In the genomic region with DNA sequence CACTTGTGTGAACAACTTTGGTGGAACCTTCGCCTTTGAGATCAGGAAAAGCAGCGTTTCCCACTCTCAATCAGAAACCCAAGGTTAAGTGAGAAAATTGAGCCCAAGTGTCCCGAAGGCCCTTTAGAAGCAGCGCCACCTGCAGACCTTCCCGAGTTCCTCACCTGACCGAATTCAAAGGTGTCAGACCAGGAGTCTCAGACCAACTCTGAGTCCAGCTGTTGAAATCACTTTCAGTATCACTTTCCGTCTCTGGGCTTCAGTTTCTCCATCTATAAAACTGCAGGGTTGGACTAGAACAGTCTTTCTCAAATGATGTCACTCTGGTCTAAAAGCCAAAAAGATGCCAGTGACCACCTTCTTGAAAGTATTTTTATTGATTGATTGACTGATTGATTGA, we compare ENCODE assay signal across 8 cellular contexts. TPM values are rescaled to one million over a fixed set of nuclear protein-coding genes. Genes with fewer than 3 reads are reported as not detected.
DNase-seq lines count a peak whose midpoint lies in the region; ATAC-seq, FAIRE-seq and TF ChIP-seq lines count a peak whose summit lies in the region.

No MANE protein-coding gene starts in this region.

- no peak for TF ChIP-seq POLR2A in GM12892 (IDR thresholded peaks at IDR 0.05; ENCODE audit: low read depth, low read length)

- DNase-seq in GM12892 (ENCODE audit: insufficient read length) (peak; percentile 70), NCI-H1092 treated with DMSO at 0.1 percent for 48 hours (lab: John Stamatoyannopoulos, UW) (no peak), pons (ENCODE audit: low spot score) (no peak), Ammon's horn (ENCODE audit: low spot score) (no peak)
- DNase-seq in natural killer cell treated with Interleukin-12 subunit alpha and Interleukin-12 subunit beta and Interleukin-15 and Interleukin-18, amount 100 ng/mL, for 72 hours (ENCODE audit: low spot score), result no peak

- H3K36me3 Mint-ChIP-seq in activated T-helper 17 cell treated with anti-CD3 and anti-CD28 coated beads, Interleukin-2, amount 50 U/mL, for 72 hours (ENCODE audit: low read depth), result no peaks in the 10 kb centered on the region
- H3K36me3 Mint-ChIP-seq in natural killer cell treated with Interleukin-12 subunit alpha and Interleukin-12 subunit beta and Interleukin-15 and Interleukin-18, amount 100 ng/mL, for 72 hours, result no peaks in the 10 kb centered on the region

- H3K9me3 Mint-ChIP-seq in activated T-helper 17 cell treated with anti-CD3 and anti-CD28 coated beads, Interleukin-2, amount 50 U/mL, for 72 hours, result no peaks in the 10 kb centered on the region
- H3K9me3 Mint-ChIP-seq in natural killer cell treated with Interleukin-12 subunit alpha and Interleukin-12 subunit beta and Interleukin-15 and Interleukin-18, amount 100 ng/mL, for 72 hours, result no peaks in the 10 kb centered on the region

- ATAC-seq in GM21367 (IDR thresholded peaks at IDR 0.05; ENCODE audit: unreplicated experiment) (peak; percentile 73), HG03439 (IDR thresholded peaks at IDR 0.05; ENCODE audit: unreplicated experiment) (peak; percentile 81)
- peak; percentile 68 for ATAC-seq in activated T-helper 17 cell treated with anti-CD3 and anti-CD28 coated beads, Interleukin-2, amount 50 U/mL, for 72 hours (replicated peaks)
- peak; percentile 39 to 69 for ATAC-seq in natural killer cell treated with Interleukin-12 subunit alpha and Interleukin-12 subunit beta and Interleukin-15 and Interleukin-18, amount 100 ng/mL, for 72 hours

- H3K27me3 Mint-ChIP-seq in activated T-helper 17 cell treated with anti-CD3 and anti-CD28 coated beads, Interleukin-2, amount 50 U/mL, for 72 hours, result no peaks in the 10 kb centered on the region
- no peaks in the 10 kb centered on the region for H3K27me3 Mint-ChIP-seq in natural killer cell treated with Interleukin-12 subunit alpha and Interleukin-12 subunit beta and Interleukin-15 and Interleukin-18, amount 100 ng/mL, for 72 hours

- peak; percentile 87 for FAIRE-seq in GM12892 (lab: Jason Lieb, UNC)

- H3K4me3 Mint-ChIP-seq in activated T-helper 17 cell treated with anti-CD3 and anti-CD28 coated beads, Interleukin-2, amount 50 U/mL, for 72 hours, result no peak overlapping the region
- H3K4me3 Mint-ChIP-seq in natural killer cell treated with Interleukin-12 subunit alpha and Interleukin-12 subunit beta and Interleukin-15 and Interleukin-18, amount 100 ng/mL, for 72 hours, result no peak overlapping the region

- no peaks in the 10 kb centered on the region for H3K4me1 Mint-ChIP-seq in activated T-helper 17 cell treated with anti-CD3 and anti-CD28 coated beads, Interleukin-2, amount 50 U/mL, for 72 hours
- H3K4me1 Mint-ChIP-seq in natural killer cell treated with Interleukin-12 subunit alpha and Interleukin-12 subunit beta and Interleukin-15 and Interleukin-18, amount 100 ng/mL, for 72 hours (ENCODE audit: low read depth in 2 of 2), result no peaks in the 10 kb centered on the region

- H3K27ac Mint-ChIP-seq in activated T-helper 17 cell treated with anti-CD3 and anti-CD28 coated beads, Interleukin-2, amount 50 U/mL, for 72 hours, result no peak overlapping the region
- H3K27ac Mint-ChIP-seq in natural killer cell treated with Interleukin-12 subunit alpha and Interleukin-12 subunit beta and Interleukin-15 and Interleukin-18, amount 100 ng/mL, for 72 hours, result no peak overlapping the region

RNA-seq across cellular contexts. Expression of gene GRHPR, which starts 31.7 kb away (rescaled TPM):
- 134 TPM for polyA plus RNA-seq in GM12892 (2012; ENCODE audit: missing spikeins)
- 10 to 100 TPM; 46.4 to 47.0 TPM for total RNA-seq in activated T-helper 17 cell treated with anti-CD3 and anti-CD28 coated beads, Interleukin-2, amount 50 U/mL, for 72 hours
- 10 to 100 TPM; 53.4 to 66.1 TPM for total RNA-seq in natural killer cell treated with Interleukin-12 subunit alpha and Interleukin-12 subunit beta and Interleukin-15 and Interleukin-18, amount 100 ng/mL, for 72 hours
